1 cellular context compared by ENCODE assay signal in genomic region chr11:70381872-70382842, GRCh38.
A peak's percentile ranks its signal among the peaks of the same experiment; 100 is the strongest.
TF ChIP-seq lines count a peak whose summit lies in the region.

No MANE protein-coding gene starts in this region.

TF ChIP-seq in IMR-90, 13 proteins besides CTCF, POLR2A, EP300 and RAD21 (continued from another document):
- TF ChIP-seq FOS (IDR thresholded peaks at IDR 0.05; ENCODE audit: low read depth, low read length): peak; percentile 24; the same call in 1 of the 2 replicates
- peak; percentile 98 for TF ChIP-seq MAFK (IDR thresholded peaks at IDR 0.05; ENCODE audit: low read depth, low read length)
- no peak for TF ChIP-seq RCOR1 (IDR thresholded peaks at IDR 0.05; ENCODE audit: insufficient replicate concordance, low read length)
- peak; percentile 93 for TF ChIP-seq MAZ (IDR thresholded peaks at IDR 0.05; ENCODE audit: borderline replicate concordance, low read depth, low read length)
- TF ChIP-seq CEBPB (IDR thresholded peaks at IDR 0.05; ENCODE audit: low read depth, low read length): no peak
- no peak for TF ChIP-seq BHLHE40 (IDR thresholded peaks at IDR 0.05; ENCODE audit: low read depth, low read length)
- no peak for TF ChIP-seq SMC3 (IDR thresholded peaks at IDR 0.05; ENCODE audit: low read depth, low read length)
- TF ChIP-seq NFE2L2 (IDR thresholded peaks at IDR 0.05; ENCODE audit: low read depth, low read length): peak; percentile 97
- TF ChIP-seq USF2 (IDR thresholded peaks at IDR 0.05; ENCODE audit: low read depth, low read length): no peak
- TF ChIP-seq RFX5 (IDR thresholded peaks at IDR 0.05; ENCODE audit: low read depth, low read length): no peak
- TF ChIP-seq CHD1 (IDR thresholded peaks at IDR 0.05; ENCODE audit: low read depth, low read length): no peak
